In the genomic region with DNA sequence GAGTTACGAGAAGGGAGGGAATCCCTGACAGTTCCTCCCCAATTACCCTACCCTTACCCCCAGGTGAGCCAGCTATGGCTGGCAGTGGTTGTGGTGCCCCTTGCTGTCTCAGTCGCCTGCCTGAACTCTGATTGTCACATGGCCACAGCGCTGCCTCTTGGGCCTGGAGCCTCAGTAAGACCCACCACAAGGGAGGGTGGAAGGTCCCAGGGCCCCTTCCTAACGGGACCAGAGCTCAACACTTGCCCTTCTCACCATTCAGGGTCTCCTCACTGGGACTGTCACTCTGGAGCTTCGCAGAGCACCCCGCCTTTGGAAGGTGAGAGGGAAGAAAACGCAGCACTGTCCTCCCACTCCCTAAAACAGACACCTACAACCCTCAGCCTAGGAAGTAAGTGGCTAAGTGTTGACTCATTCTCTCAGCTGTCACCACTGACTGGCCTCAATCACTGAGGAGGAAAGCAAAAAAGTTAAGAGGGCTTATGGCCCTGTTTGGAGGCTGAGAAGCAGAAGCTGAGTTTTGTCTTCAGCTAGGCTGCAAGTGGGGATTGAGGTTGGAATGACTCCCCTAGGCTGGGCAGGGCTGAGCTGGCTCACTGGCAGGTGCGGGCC, we compare ENCODE assay signal across 1 cellular context.
TF ChIP-seq lines count a peak whose summit lies in the region.

No MANE protein-coding gene starts in this region.

TF ChIP-seq in K562, 482 proteins besides CTCF, POLR2A, EP300 and RAD21 (continued from another document):
- TF ChIP-seq, protein P1, sequence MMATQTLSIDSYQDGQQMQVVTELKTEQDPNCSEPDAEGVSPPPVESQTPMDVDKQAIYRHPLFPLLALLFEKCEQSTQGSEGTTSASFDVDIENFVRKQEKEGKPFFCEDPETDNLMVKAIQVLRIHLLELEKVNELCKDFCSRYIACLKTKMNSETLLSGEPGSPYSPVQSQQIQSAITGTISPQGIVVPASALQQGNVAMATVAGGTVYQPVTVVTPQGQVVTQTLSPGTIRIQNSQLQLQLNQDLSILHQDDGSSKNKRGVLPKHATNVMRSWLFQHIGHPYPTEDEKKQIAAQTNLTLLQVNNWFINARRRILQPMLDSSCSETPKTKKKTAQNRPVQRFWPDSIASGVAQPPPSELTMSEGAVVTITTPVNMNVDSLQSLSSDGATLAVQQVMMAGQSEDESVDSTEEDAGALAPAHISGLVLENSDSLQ (IDR thresholded peaks at IDR 0.05) = peak; percentile 62
- TF ChIP-seq CBX8 (IDR thresholded peaks at IDR 0.05; ENCODE audit: borderline replicate concordance, extremely low read depth, low read depth, low read length, poor library complexity, severe bottlenecking) (no peak), ZNF263 (CRISPR knock-in tag; IDR thresholded peaks at IDR 0.05; ENCODE audit: borderline replicate concordance) (no peak), ZNF212 (CRISPR knock-in tag; IDR thresholded peaks at IDR 0.05) (no peak), FOXM1 (IDR thresholded peaks at IDR 0.05; ENCODE audit: low read depth) (no peak), FOXM1 (CRISPR knock-in tag; IDR thresholded peaks at IDR 0.05; ENCODE audit: low read depth) (no peak), TAL1 (IDR thresholded peaks at IDR 0.05) (no peak), ZFX (CRISPR knock-in tag; IDR thresholded peaks at IDR 0.05) (no peak), CCNT2 (IDR thresholded peaks at IDR 0.05; ENCODE audit: borderline replicate concordance, extremely low read depth, insufficient read length, low read depth, low read length) (no peak), ZBTB1 (CRISPR knock-in tag; IDR thresholded peaks at IDR 0.05; ENCODE audit: borderline replicate concordance, low read depth) (no peak), ZNF589 (CRISPR knock-in tag; IDR thresholded peaks at IDR 0.05; ENCODE audit: low read depth) (no peak), ZNF274 (IDR thresholded peaks at IDR 0.05; ENCODE audit: borderline replicate concordance, low read depth, low read length) (no peak), ELF2 (CRISPR knock-in tag; IDR thresholded peaks at IDR 0.05) (no peak), NR4A1 (CRISPR knock-in tag; IDR thresholded peaks at IDR 0.05) (no peak), NR4A1 (tag; IDR thresholded peaks at IDR 0.05) (no peak), NR3C1 (CRISPR knock-in tag; IDR thresholded peaks at IDR 0.05) (no peak), SREBF2 (CRISPR knock-in tag; IDR thresholded peaks at IDR 0.05) (no peak), MYC (IDR thresholded peaks at IDR 0.05; ENCODE audit: low read depth, low read length) (no peak), MYC (CRISPR knock-in tag; IDR thresholded peaks at IDR 0.05; ENCODE audit: borderline replicate concordance, low read depth) (no peak), EHMT2 (IDR thresholded peaks at IDR 0.05) (0 out of 2 replicates have a peak, but pooled peaks have one; percentile 12), MYBL2 (IDR thresholded peaks at IDR 0.05; ENCODE audit: low read depth) (no peak), MYBL2 (CRISPR knock-in tag; IDR thresholded peaks at IDR 0.05; ENCODE audit: borderline replicate concordance) (no peak), NBN (IDR thresholded peaks at IDR 0.05; ENCODE audit: low read depth) (no peak), ESRRA (IDR thresholded peaks at IDR 0.05; ENCODE audit: borderline replicate concordance, low read depth) (no peak), SRSF1 (IDR thresholded peaks at IDR 0.05; ENCODE audit: low read depth, low read length) (no peak), TAF1 (IDR thresholded peaks at IDR 0.05; ENCODE audit: control insufficient read depth, extremely low read depth, insufficient read depth, low read length, severe bottlenecking) (no peak), RCOR1 (IDR thresholded peaks at IDR 0.05; ENCODE audit: borderline replicate concordance in 1 of 2, low read depth in 2 of 2, low read length in 2 of 2) (no peak), EZH2 (IDR thresholded peaks at IDR 0.05; ENCODE audit: borderline replicate concordance, low read depth, low read length) (no peak)
- TF ChIP-seq, protein P2, sequence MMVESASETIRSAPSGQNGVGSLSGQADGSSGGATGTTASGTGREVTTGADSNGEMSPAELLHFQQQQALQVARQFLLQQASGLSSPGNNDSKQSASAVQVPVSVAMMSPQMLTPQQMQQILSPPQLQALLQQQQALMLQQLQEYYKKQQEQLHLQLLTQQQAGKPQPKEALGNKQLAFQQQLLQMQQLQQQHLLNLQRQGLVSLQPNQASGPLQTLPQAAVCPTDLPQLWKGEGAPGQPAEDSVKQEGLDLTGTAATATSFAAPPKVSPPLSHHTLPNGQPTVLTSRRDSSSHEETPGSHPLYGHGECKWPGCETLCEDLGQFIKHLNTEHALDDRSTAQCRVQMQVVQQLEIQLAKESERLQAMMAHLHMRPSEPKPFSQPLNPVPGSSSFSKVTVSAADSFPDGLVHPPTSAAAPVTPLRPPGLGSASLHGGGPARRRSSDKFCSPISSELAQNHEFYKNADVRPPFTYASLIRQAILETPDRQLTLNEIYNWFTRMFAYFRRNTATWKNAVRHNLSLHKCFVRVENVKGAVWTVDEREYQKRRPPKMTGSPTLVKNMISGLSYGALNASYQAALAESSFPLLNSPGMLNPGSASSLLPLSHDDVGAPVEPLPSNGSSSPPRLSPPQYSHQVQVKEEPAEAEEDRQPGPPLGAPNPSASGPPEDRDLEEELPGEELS (CRISPR knock-in tag; IDR thresholded peaks at IDR 0.05; ENCODE audit: borderline replicate concordance) = no peak
- TF ChIP-seq, protein P3, sequence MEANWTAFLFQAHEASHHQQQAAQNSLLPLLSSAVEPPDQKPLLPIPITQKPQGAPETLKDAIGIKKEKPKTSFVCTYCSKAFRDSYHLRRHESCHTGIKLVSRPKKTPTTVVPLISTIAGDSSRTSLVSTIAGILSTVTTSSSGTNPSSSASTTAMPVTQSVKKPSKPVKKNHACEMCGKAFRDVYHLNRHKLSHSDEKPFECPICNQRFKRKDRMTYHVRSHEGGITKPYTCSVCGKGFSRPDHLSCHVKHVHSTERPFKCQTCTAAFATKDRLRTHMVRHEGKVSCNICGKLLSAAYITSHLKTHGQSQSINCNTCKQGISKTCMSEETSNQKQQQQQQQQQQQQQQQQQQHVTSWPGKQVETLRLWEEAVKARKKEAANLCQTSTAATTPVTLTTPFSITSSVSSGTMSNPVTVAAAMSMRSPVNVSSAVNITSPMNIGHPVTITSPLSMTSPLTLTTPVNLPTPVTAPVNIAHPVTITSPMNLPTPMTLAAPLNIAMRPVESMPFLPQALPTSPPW (CRISPR knock-in tag; IDR thresholded peaks at IDR 0.05) = no peak
- TF ChIP-seq, protein P4, sequence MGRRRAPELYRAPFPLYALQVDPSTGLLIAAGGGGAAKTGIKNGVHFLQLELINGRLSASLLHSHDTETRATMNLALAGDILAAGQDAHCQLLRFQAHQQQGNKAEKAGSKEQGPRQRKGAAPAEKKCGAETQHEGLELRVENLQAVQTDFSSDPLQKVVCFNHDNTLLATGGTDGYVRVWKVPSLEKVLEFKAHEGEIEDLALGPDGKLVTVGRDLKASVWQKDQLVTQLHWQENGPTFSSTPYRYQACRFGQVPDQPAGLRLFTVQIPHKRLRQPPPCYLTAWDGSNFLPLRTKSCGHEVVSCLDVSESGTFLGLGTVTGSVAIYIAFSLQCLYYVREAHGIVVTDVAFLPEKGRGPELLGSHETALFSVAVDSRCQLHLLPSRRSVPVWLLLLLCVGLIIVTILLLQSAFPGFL (CRISPR knock-in tag; IDR thresholded peaks at IDR 0.05) = no peak
- TF ChIP-seq, protein P5, sequence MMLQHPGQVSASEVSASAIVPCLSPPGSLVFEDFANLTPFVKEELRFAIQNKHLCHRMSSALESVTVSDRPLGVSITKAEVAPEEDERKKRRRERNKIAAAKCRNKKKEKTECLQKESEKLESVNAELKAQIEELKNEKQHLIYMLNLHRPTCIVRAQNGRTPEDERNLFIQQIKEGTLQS (IDR thresholded peaks at IDR 0.05) = peak; percentile 57
- TF ChIP-seq, protein P5 (CRISPR knock-in tag; conservative IDR thresholded peaks at IDR 0.05) = no peak
